In the genomic region with DNA sequence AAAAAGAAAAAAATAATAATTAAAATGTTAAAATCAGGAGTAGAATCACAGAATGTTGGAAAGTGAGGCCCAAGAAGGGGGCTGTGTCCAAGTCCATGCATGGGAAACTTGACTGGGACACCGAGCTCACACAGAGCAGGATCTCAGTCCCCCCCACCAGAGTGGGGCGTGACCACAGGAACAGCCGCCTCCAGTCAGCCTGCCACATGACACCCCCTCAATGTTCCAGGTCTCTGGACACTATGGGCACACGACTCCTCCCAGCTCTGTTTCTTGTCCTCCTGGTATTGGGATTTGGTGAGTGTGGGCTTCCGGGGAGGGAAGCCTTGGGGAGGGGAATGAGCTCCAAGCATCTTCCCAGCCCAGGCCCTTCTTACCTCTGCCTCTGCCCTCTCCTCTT, we compare ENCODE assay signal across 1 cellular context.
TF ChIP-seq lines count a peak whose summit lies in the region.

No MANE protein-coding gene starts in this region.

TF ChIP-seq in K562, 482 proteins besides CTCF, POLR2A, EP300 and RAD21:
- TF ChIP-seq, protein P1, sequence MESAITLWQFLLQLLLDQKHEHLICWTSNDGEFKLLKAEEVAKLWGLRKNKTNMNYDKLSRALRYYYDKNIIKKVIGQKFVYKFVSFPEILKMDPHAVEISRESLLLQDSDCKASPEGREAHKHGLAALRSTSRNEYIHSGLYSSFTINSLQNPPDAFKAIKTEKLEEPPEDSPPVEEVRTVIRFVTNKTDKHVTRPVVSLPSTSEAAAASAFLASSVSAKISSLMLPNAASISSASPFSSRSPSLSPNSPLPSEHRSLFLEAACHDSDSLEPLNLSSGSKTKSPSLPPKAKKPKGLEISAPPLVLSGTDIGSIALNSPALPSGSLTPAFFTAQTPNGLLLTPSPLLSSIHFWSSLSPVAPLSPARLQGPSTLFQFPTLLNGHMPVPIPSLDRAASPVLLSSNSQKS (CRISPR knock-in tag; IDR thresholded peaks at IDR 0.05): no peak
- TF ChIP-seq, protein P2, sequence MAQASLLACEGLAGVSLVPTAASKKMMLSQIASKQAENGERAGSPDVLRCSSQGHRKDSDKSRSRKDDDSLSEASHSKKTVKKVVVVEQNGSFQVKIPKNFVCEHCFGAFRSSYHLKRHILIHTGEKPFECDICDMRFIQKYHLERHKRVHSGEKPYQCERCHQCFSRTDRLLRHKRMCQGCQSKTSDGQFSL (CRISPR knock-in tag; IDR thresholded peaks at IDR 0.05): 0 out of 2 replicates have a peak, but pooled peaks have one; percentile 36
- TF ChIP-seq, protein P2 (tag; IDR thresholded peaks at IDR 0.05): no peak
- TF ChIP-seq EGR1 (conservative IDR thresholded peaks at IDR 0.05): 0 out of 2 replicates have a peak, but pooled peaks have one; percentile 24
TF ChIP-seq in K562: peak in this region for 2.
